20 cellular contexts compared by ENCODE assay signal in genomic region chr2:99933894-99934650, GRCh38.
DNase-seq lines count a peak whose midpoint lies in the region; ATAC-seq, FAIRE-seq and TF ChIP-seq lines count a peak whose summit lies in the region.
"Had no signal": no experiment of that assay in that cellular context is flagged by ENCODE, and none has a peak within 500 bp of the region (broad histone marks: within the 10 kb centered on the region; RNA-seq: fewer than 3 reads in every experiment).

No MANE protein-coding gene starts in this region.

- no peaks in the 10 kb centered on the region for H3K79me1 ChIP-seq in H1 (ENCODE audit: low read depth, low read length)

- H2BK12ac ChIP-seq in H1 (ENCODE audit: low read depth, low read length): no peak overlapping the region

- no peaks in the 10 kb centered on the region for H4K20me1 ChIP-seq in Loucy (ENCODE audit: insufficient read depth, low read length, poor library complexity, severe bottlenecking)
- no peaks in the 10 kb centered on the region for H4K20me1 ChIP-seq in H1 (replicated peaks in 1 of 2; ENCODE audit: control insufficient read depth in 1 of 2, insufficient read depth in 2 of 2, low read length in 2 of 2)

- no peak for ATAC-seq in GM21786 (IDR thresholded peaks at IDR 0.05; ENCODE audit: unreplicated experiment)
- ATAC-seq: K562 had no signal

- H2AK5ac ChIP-seq in H1 (ENCODE audit: low read depth, low read length): no peak overlapping the region

- no peak overlapping the region for H3K56ac ChIP-seq in H1 (replicated peaks; ENCODE audit: insufficient read length, low read depth, low read length)

- H3K4ac ChIP-seq in H1 (replicated peaks; ENCODE audit: insufficient read length, low read depth, low read length): no peak overlapping the region

- H2BK15ac ChIP-seq in H1 (ENCODE audit: low read length): no peak overlapping the region

- no peaks in the 10 kb centered on the region for H3F3A ChIP-seq in Loucy (ENCODE audit: low read depth)

- no peak overlapping the region for H4K8ac ChIP-seq in H1 (ENCODE audit: extremely low read depth, insufficient read depth, low read length)

- H2AFZ ChIP-seq in Loucy (ENCODE audit: low read length) (no peak overlapping the region), H1 (ENCODE audit: low read length) (no peak overlapping the region)
- H2AFZ ChIP-seq: PC-9 had no signal

- H2BK120ac ChIP-seq in H1 (replicated peaks; ENCODE audit: low read depth, low read length): no peak overlapping the region

- DNase-seq in H1 (ENCODE audit: low read depth in 1 of 2, low spot score in 2 of 2): no peak
- no peak for DNase-seq in retinal pigment epithelial cell (ENCODE audit: low read depth)
- no peak for DNase-seq in NCI-H2081 treated with DMSO at 0.1 percent for 48 hours (lab: John Stamatoyannopoulos, UW)
- DNase-seq in activated CD4-positive, CD25-positive, alpha-beta regulatory T cell treated with anti-CD3 and anti-CD28 coated beads, Interleukin-2, amount 50 U/mL, for 72 hours: no peak
- DNase-seq: CD4-positive, CD25-positive, alpha-beta regulatory T cell; COR-L47; DMS 273 treated with DMSO at 0.1 percent for 48 hours; GDM1; NCI-H1105 treated with DMSO at 0.1 percent for 48 hours; NCI-H1694; NCI-H510A; NCI-H774; PC-9; SJCRH30 had no signal

- POLR2A ChIA-PET in H1 (lab: Charles Lee; ENCODE audit: partially characterized antibody): no interaction called here

- CTCF ChIA-PET in H1 (lab: Charles Lee; ENCODE audit: partially characterized antibody): interaction anchor here (0.9 to 1.2 kb wide), 2 partner anchors 8 to 149 kb away, joined by 3 read pairs; no protein-coding TSS in a partner anchor

- no peak overlapping the region for H3K14ac ChIP-seq in H1 (ENCODE audit: insufficient read length)

- no peak for TF ChIP-seq EP300 in H1 (IDR thresholded peaks at IDR 0.05; ENCODE audit: borderline replicate concordance in 1 of 2, low read depth in 2 of 2, low read length in 2 of 2)

- no peak for TF ChIP-seq POLR2A in H1 (IDR thresholded peaks at IDR 0.05; ENCODE audit: control extremely low read depth in 1 of 2, low read depth in 2 of 2, low read length in 2 of 2)

- H3K23ac ChIP-seq in H1 (ENCODE audit: insufficient read length): no peak overlapping the region

- TF ChIP-seq CTCF in GM12873 (IDR thresholded peaks at IDR 0.05; ENCODE audit: insufficient read depth, low read depth, low read length, missing control alignments) (peak; percentile 18), Loucy (conservative IDR thresholded peaks at IDR 0.05; ENCODE audit: low read length) (peak; percentile 28; the same call in 1 of the 2 replicates), H1 (IDR thresholded peaks at IDR 0.05; ENCODE audit: control extremely low read depth in 1 of 3, insufficient read depth in 1 of 3, low read depth in 1 of 3, low read length in 3 of 3) (peak in 1 of 3 experiments; percentile 28; a peak in 2 of 4 replicates), retinal pigment epithelial cell (conservative IDR thresholded peaks at IDR 0.05; ENCODE audit: low read depth, low read length) (peak; percentile 6)

- no peak overlapping the region for H3K4me2 ChIP-seq in Loucy (ENCODE audit: low read depth, low read length, poor library complexity, severe bottlenecking)
- H3K4me2 ChIP-seq in H1 (ENCODE audit: insufficient read depth in 1 of 2, low read depth in 2 of 2, low read length in 2 of 2): no peak overlapping the region
- H3K4me2 ChIP-seq: PC-9 had no signal

- no peak overlapping the region for H3K27ac ChIP-seq in H1 (ENCODE audit: low read depth, low read length)
- H3K27ac ChIP-seq: PC-9, SJCRH30 had no signal

- H3K79me2 ChIP-seq in Loucy (ENCODE audit: insufficient read depth, low read length) (no peaks in the 10 kb centered on the region), H1 (ENCODE audit: control insufficient read depth in 1 of 2, insufficient read depth in 2 of 2, low read length in 2 of 2) (no peaks in the 10 kb centered on the region)

- H2BK5ac ChIP-seq in H1 (ENCODE audit: low read depth, low read length): no peak overlapping the region

- H2BK20ac ChIP-seq in H1 (ENCODE audit: low read length): no peak overlapping the region

- H3K36me3 ChIP-seq in Loucy (ENCODE audit: insufficient read depth, low read length): no peaks in the 10 kb centered on the region
- no peaks in the 10 kb centered on the region for H3K36me3 ChIP-seq in H1 (ENCODE audit: control insufficient read depth in 2 of 4, insufficient read depth in 4 of 4, low read length in 3 of 4)
- H3K36me3 ChIP-seq: HAP-1, SJCRH30 had no signal

- no peaks in the 10 kb centered on the region for H3K23me2 ChIP-seq in H1 (ENCODE audit: low read depth, low read length)

- H3K18ac ChIP-seq in H1 (ENCODE audit: extremely low read depth, low read length): no peak overlapping the region

- no peak overlapping the region for H4K5ac ChIP-seq in H1 (ENCODE audit: insufficient read length, low read depth, low read length)

- H3K9me3 ChIP-seq in Loucy (ENCODE audit: insufficient read depth, low read depth, low read length): no peaks in the 10 kb centered on the region
- no peaks in the 10 kb centered on the region for H3K9me3 ChIP-seq in H1 (ENCODE audit: insufficient read depth in 2 of 2, low read depth in 1 of 2, low read length in 1 of 2)
- H3K9me3 ChIP-seq: HAP-1, SJCRH30 had no signal

- no peak overlapping the region for H4K91ac ChIP-seq in H1 (replicated peaks; ENCODE audit: insufficient read length, low read length)

- WGBS in H1 (ENCODE audit: extremely low coverage in 1 of 2, insufficient coverage in 1 of 2, insufficient read length in 1 of 2, insufficient replicate concordance in 2 of 2, low coverage in 1 of 2, low lambda C conversion rate in 2 of 2, missing lambda C conversion rate in 1 of 2), 2 experiments: 81% methylated on average over 6 of the region's 6 CpGs; no CpG with 5 or more reads in 1 of the 2 experiments

- H3K9me2 ChIP-seq in Loucy (replicated peaks; ENCODE audit: low read depth, low read length): no peaks in the 10 kb centered on the region

- H3K27me3 ChIP-seq in Loucy (ENCODE audit: insufficient read depth, low read length, poor library complexity, severe bottlenecking) (no peaks in the 10 kb centered on the region), H1 (replicated peaks in 1 of 4; ENCODE audit: control insufficient read depth in 3 of 4, extremely low read depth in 1 of 4, insufficient read depth in 3 of 4, low read length in 3 of 4) (peaks cover 0 to 1% (median 0%) of the 10 kb centered on the region in 4 experiments; a peak in 1 of 7 replicates)
- H3K27me3 ChIP-seq: SJCRH30 had no signal

- no peak overlapping the region for H3K4me3 ChIP-seq in Loucy (ENCODE audit: low read length, poor library complexity, severe bottlenecking)
- no peak overlapping the region for H3K4me3 ChIP-seq in H1 (ENCODE audit: extremely low read depth in 1 of 4, insufficient read depth in 2 of 4, low read depth in 3 of 4, low read length in 4 of 4)
- no peak overlapping the region for H3K4me3 ChIP-seq in retinal pigment epithelial cell (ENCODE audit: low read length)
- H3K4me3 ChIP-seq: HAP-1, K562, PC-9, SJCRH30 had no signal

- H3K9ac ChIP-seq in Loucy (ENCODE audit: low read depth, low read length, poor library complexity, severe bottlenecking): no peak overlapping the region
- no peak overlapping the region for H3K9ac ChIP-seq in H1 (replicated peaks in 1 of 4; ENCODE audit: extremely low read depth in 1 of 4, low read depth in 3 of 4, low read length in 3 of 4)

- FAIRE-seq in H1 (lab: Jason Lieb, UNC): no peak
- FAIRE-seq: HTR-8/SVneo, K562 had no signal

- peaks cover 7% of the 10 kb centered on the region for H3K4me1 ChIP-seq in Loucy (ENCODE audit: insufficient read depth, low read length, poor library complexity, severe bottlenecking)
- H3K4me1 ChIP-seq in H1 (replicated peaks in 1 of 4; ENCODE audit: control insufficient read depth in 3 of 4, insufficient read depth in 4 of 4, low read length in 3 of 4): no peaks in the 10 kb centered on the region
- H3K4me1 ChIP-seq: HAP-1, SJCRH30 had no signal

- TF ChIP-seq RAD21 in H1 (IDR thresholded peaks at IDR 0.05 in 1 of 2, conservative IDR thresholded peaks at IDR 0.05 in 1 of 2; ENCODE audit: low read depth in 2 of 2, low read length in 2 of 2): peak; percentile 29 to 38; a peak in 2 of 4 replicates

TF ChIP-seq in H1, 55 proteins besides CTCF, POLR2A, EP300 and RAD21:
- no peak for TF ChIP-seq HDAC6 (IDR thresholded peaks at IDR 0.05; ENCODE audit: low read depth, low read length)
- TF ChIP-seq ZNF274 (IDR thresholded peaks at IDR 0.05; ENCODE audit: borderline replicate concordance, extremely low read depth, low read length): no peak
- no peak for TF ChIP-seq CBX5 (IDR thresholded peaks at IDR 0.05; ENCODE audit: low read depth, low read length)
- no peak for TF ChIP-seq SP2 (IDR thresholded peaks at IDR 0.05; ENCODE audit: low read length)
- no peak for TF ChIP-seq EZH2 (IDR thresholded peaks at IDR 0.05; ENCODE audit: low read depth, low read length, severe bottlenecking)
- no peak for TF ChIP-seq CTBP2 (IDR thresholded peaks at IDR 0.05; ENCODE audit: borderline replicate concordance, insufficient read depth, insufficient read length, low read length)
- TF ChIP-seq TAF7 (optimal IDR thresholded peaks at IDR 0.05; ENCODE audit: borderline replicate concordance, low read depth, low read length): no peak
- TF ChIP-seq TEAD4 (IDR thresholded peaks at IDR 0.05; ENCODE audit: low read depth, low read length): no peak
- no peak for TF ChIP-seq SUZ12 (IDR thresholded peaks at IDR 0.05; ENCODE audit: low read length)
- no peak for TF ChIP-seq KDM4A (IDR thresholded peaks at IDR 0.05; ENCODE audit: low read depth, low read length, severe bottlenecking)
